24 cellular contexts compared by ENCODE assay signal in genomic region chr1:59900640-59901039, GRCh38. TPM values are rescaled to one million over a fixed set of nuclear protein-coding genes. Genes with fewer than 3 reads are reported as not detected.
A peak's percentile ranks its signal among the peaks of the same experiment; 100 is the strongest.
DNase-seq lines count a peak whose midpoint lies in the region; ATAC-seq and TF ChIP-seq lines count a peak whose summit lies in the region.
"Had no signal": no experiment of that assay in that cellular context is flagged by ENCODE, and none has a peak within 500 bp of the region (broad histone marks: within the 10 kb centered on the region; RNA-seq: fewer than 3 reads in every experiment).

No MANE protein-coding gene starts in this region.

- H3K18ac ChIP-seq in mesendoderm (ENCODE audit: low read length) = no peak overlapping the region

- H3K4me2 ChIP-seq in mesendoderm (ENCODE audit: low read length) = no peak overlapping the region

- no peak overlapping the region for H4K8ac ChIP-seq in mesendoderm (ENCODE audit: low read depth, low read length)

- no peak overlapping the region for H3K27ac Mint-ChIP-seq in endothelial cell (ENCODE audit: unreplicated experiment)
- H3K27ac Mint-ChIP-seq: activated CD4-positive, alpha-beta memory T cell treated with anti-CD3 and anti-CD28 coated beads, Interleukin-2, amount 10 ng/mL, durations not matched to agents 7 days and 5 days; activated naive CD4-positive, alpha-beta T cell treated with anti-CD3 and anti-CD28 coated beads for 36 hours; effector memory CD8-positive, alpha-beta T cell; nephron; stimulated activated naive CD8-positive, alpha-beta T cell treated with anti-CD3 and anti-CD28 coated beads, Interleukin-15, amount 100 ng/mL, for 72 hours; T-helper 1 cell treated with Interleukin-12 subunit alpha and Interleukin-12 subunit beta and Interleukin-4 antibody, amounts not matched to agents 30 μg/mL and 1 μg/mL, for 36 hours had no signal

- H3K4me1 ChIP-seq in NT2/D1 (ENCODE audit: insufficient read depth, insufficient read length) = no peaks in the 10 kb centered on the region
- no peaks in the 10 kb centered on the region for H3K4me1 ChIP-seq in mesendoderm (ENCODE audit: control insufficient read depth, low read depth, low read length)
- peaks cover 49% of the 10 kb centered on the region for H3K4me1 ChIP-seq in left ventricle myocardium inferior

- H2BK15ac ChIP-seq in mesendoderm (replicated peaks; ENCODE audit: low read depth) = no peak overlapping the region

- TF ChIP-seq CTCF in endothelial cell (IDR thresholded peaks at IDR 0.05; ENCODE audit: unreplicated experiment) (peak; percentile 18), left ventricle myocardium inferior (IDR thresholded peaks at IDR 0.05; ENCODE audit: borderline replicate concordance) (no peak)

- DNase-seq in H7 (peak; percentile 34), NT2/D1 (ENCODE audit: low read depth, low spot score) (peak; percentile 18), endothelial cell (ENCODE audit: low spot score) (no peak), mesendoderm (peak; percentile 43), left ventricle myocardium inferior (no peak)
- DNase-seq: activated CD4-positive, alpha-beta memory T cell treated with anti-CD3 and anti-CD28 coated beads, Interleukin-2, amount 10 ng/mL, durations not matched to agents 7 days and 5 days; activated naive CD4-positive, alpha-beta T cell treated with anti-CD3 and anti-CD28 coated beads for 36 hours; activated T-cell treated with anti-CD3 and anti-CD28 coated beads, Interleukin-2, amount 50 U/mL, for 1 hour; anterior cingulate cortex; cerebellar nuclear complex; effector memory CD8-positive, alpha-beta T cell; midbrain; NCI-H2081; posterior cingulate gyrus; SHP77; stimulated activated CD4-positive, alpha-beta T cell treated with anti-CD3 and anti-CD28 coated beads, Interleukin-2, amount 100 ng/mL, for 48 hours; stimulated activated naive CD8-positive, alpha-beta T cell treated with anti-CD3 and anti-CD28 coated beads, Interleukin-15, amount 100 ng/mL, for 72 hours; trophoblast cell had no signal

- no peak overlapping the region for H2BK120ac ChIP-seq in mesendoderm (ENCODE audit: low read depth, low read length)

- H2AK5ac ChIP-seq in mesendoderm (ENCODE audit: low read length) = no peak overlapping the region

- no peak overlapping the region for H3K9ac ChIP-seq in NT2/D1 (ENCODE audit: insufficient read length, low read depth)
- H3K9ac ChIP-seq in mesendoderm (ENCODE audit: low read length) = no peak overlapping the region

- ATAC-seq in GM18519 (IDR thresholded peaks at IDR 0.05; ENCODE audit: low FRiP score, unreplicated experiment) = no peak
- ATAC-seq in HG03108 (IDR thresholded peaks at IDR 0.05; ENCODE audit: unreplicated experiment) = no peak
- ATAC-seq: effector memory CD8-positive, alpha-beta T cell; stimulated activated naive CD8-positive, alpha-beta T cell treated with anti-CD3 and anti-CD28 coated beads, Interleukin-15, amount 100 ng/mL, for 72 hours had no signal

- no peaks in the 10 kb centered on the region for H3K79me2 ChIP-seq in mesendoderm (ENCODE audit: control insufficient read depth, insufficient read depth, low read length)

- H3K36me3 ChIP-seq in H7 (replicated peaks; ENCODE audit: control insufficient read depth, insufficient read depth, low read length) = no peaks in the 10 kb centered on the region
- H3K36me3 ChIP-seq in NT2/D1 (ENCODE audit: insufficient read depth, insufficient read length, low read length) = no peaks in the 10 kb centered on the region
- no peaks in the 10 kb centered on the region for H3K36me3 ChIP-seq in mesendoderm (ENCODE audit: control insufficient read depth, insufficient read depth, low read length)
- peaks cover 12% of the 10 kb centered on the region for H3K36me3 ChIP-seq in left ventricle myocardium inferior

- H3K4me1 Mint-ChIP-seq in endothelial cell (ENCODE audit: unreplicated experiment) = peaks cover 6% of the 10 kb centered on the region

- H3K4me3 Mint-ChIP-seq in endothelial cell (ENCODE audit: unreplicated experiment) = peak overlapping the region; percentile 19
- H3K4me3 Mint-ChIP-seq: activated CD4-positive, alpha-beta memory T cell treated with anti-CD3 and anti-CD28 coated beads, Interleukin-2, amount 10 ng/mL, durations not matched to agents 7 days and 5 days; activated naive CD4-positive, alpha-beta T cell treated with anti-CD3 and anti-CD28 coated beads for 36 hours; effector memory CD8-positive, alpha-beta T cell; nephron; stimulated activated naive CD8-positive, alpha-beta T cell treated with anti-CD3 and anti-CD28 coated beads, Interleukin-15, amount 100 ng/mL, for 72 hours; T-helper 1 cell treated with Interleukin-12 subunit alpha and Interleukin-12 subunit beta and Interleukin-4 antibody, amounts not matched to agents 30 μg/mL and 1 μg/mL, for 36 hours had no signal

- no peaks in the 10 kb centered on the region for H3K9me3 ChIP-seq in NT2/D1 (ENCODE audit: insufficient read depth, low read length)
- H3K9me3 ChIP-seq in left ventricle myocardium inferior (replicated peaks) = no peaks in the 10 kb centered on the region

- intact Hi-C loops in left ventricle myocardium inferior (cut with micrococcal nuclease) = no loop called here

- no peaks in the 10 kb centered on the region for H3K27me3 ChIP-seq in H7 (ENCODE audit: control insufficient read depth, insufficient read depth, low read length)
- no peaks in the 10 kb centered on the region for H3K27me3 ChIP-seq in NT2/D1 (ENCODE audit: insufficient read depth, insufficient read length)
- no peaks in the 10 kb centered on the region for H3K27me3 ChIP-seq in mesendoderm (ENCODE audit: insufficient read depth, low read length, poor library complexity)
- no peaks in the 10 kb centered on the region for H3K27me3 ChIP-seq in left ventricle myocardium inferior (ENCODE audit: low read depth)

- no peaks in the 10 kb centered on the region for H3K9me3 Mint-ChIP-seq in endothelial cell (ENCODE audit: unreplicated experiment)
- H3K9me3 Mint-ChIP-seq: activated CD4-positive, alpha-beta memory T cell treated with anti-CD3 and anti-CD28 coated beads, Interleukin-2, amount 10 ng/mL, durations not matched to agents 7 days and 5 days; activated naive CD4-positive, alpha-beta T cell treated with anti-CD3 and anti-CD28 coated beads for 36 hours; effector memory CD8-positive, alpha-beta T cell; nephron; stimulated activated naive CD8-positive, alpha-beta T cell treated with anti-CD3 and anti-CD28 coated beads, Interleukin-15, amount 100 ng/mL, for 72 hours; T-helper 1 cell treated with Interleukin-12 subunit alpha and Interleukin-12 subunit beta and Interleukin-4 antibody, amounts not matched to agents 30 μg/mL and 1 μg/mL, for 36 hours had no signal

- no peak overlapping the region for H4K5ac ChIP-seq in mesendoderm (ENCODE audit: low read length)

- no peak overlapping the region for H3K23ac ChIP-seq in mesendoderm (ENCODE audit: low read length)

- H3K36me3 Mint-ChIP-seq in endothelial cell (ENCODE audit: low read depth, unreplicated experiment) = no peaks in the 10 kb centered on the region

- H3K56ac ChIP-seq in mesendoderm (ENCODE audit: low read length) = no peak overlapping the region

- no peak overlapping the region for H3K4me3 ChIP-seq in H7 (ENCODE audit: insufficient read depth, low read depth, low read length)
- no peak overlapping the region for H3K4me3 ChIP-seq in NT2/D1 (ENCODE audit: insufficient read length, low read depth)
- no peak overlapping the region for H3K4me3 ChIP-seq in mesendoderm (ENCODE audit: low read length)
- H3K4me3 ChIP-seq in left ventricle myocardium inferior = no peak overlapping the region
- H3K4me3 ChIP-seq: skin epidermis had no signal

- no peaks in the 10 kb centered on the region for H3K79me1 ChIP-seq in mesendoderm (ENCODE audit: low read length)

- H3K4ac ChIP-seq in mesendoderm (ENCODE audit: low read depth, low read length) = no peak overlapping the region

- H3K27ac ChIP-seq in mesendoderm (ENCODE audit: low read depth, low read length) (no peak overlapping the region), left ventricle myocardium inferior (replicated peaks) (no peak overlapping the region)
- H3K27ac ChIP-seq: skin epidermis, VCaP had no signal

- no CpG with 5 or more reads among the region's 2 CpGs for WGBS in mesendoderm (ENCODE audit: extremely low coverage, insufficient coverage, low lambda C conversion rate)

- no peak overlapping the region for H2BK5ac ChIP-seq in mesendoderm (ENCODE audit: low read length)

- peaks cover 3% of the 10 kb centered on the region for H3K27me3 Mint-ChIP-seq in endothelial cell (ENCODE audit: unreplicated experiment)
- H3K27me3 Mint-ChIP-seq: activated CD4-positive, alpha-beta memory T cell treated with anti-CD3 and anti-CD28 coated beads, Interleukin-2, amount 10 ng/mL, durations not matched to agents 7 days and 5 days; stimulated activated naive CD8-positive, alpha-beta T cell treated with anti-CD3 and anti-CD28 coated beads, Interleukin-15, amount 100 ng/mL, for 72 hours had no signal

RNA-seq across cellular contexts. Expression of gene CYP2J2, which starts 25.9 kb away (rescaled TPM):
- 0.26 and 0.52 TPM in 2 replicates for total RNA-seq in H7 (2014; rRNA removed; shearing (Covaris generic))
- total RNA-seq in endothelial cell (ENCODE audit: unreplicated experiment) = 0.64 TPM
- 1.3 TPM for polyA plus RNA-seq in mesendoderm (2013, experiment 1 of 2)
- 1.3 TPM for polyA plus RNA-seq in mesendoderm (2013, experiment 2 of 2)
- total RNA-seq in left ventricle myocardium inferior = 91.7 TPM

Comparison
In these comparisons a context has a peak if more than half of its experiments do, and no peak if none do; other contexts are left out.
1. DNase-seq: peak in H7 (single experiment), NT2/D1 (single experiment) and mesendoderm (single experiment); none in endothelial cell (single experiment) and left ventricle myocardium inferior (single experiment).
2. RNA of gene CYP2J2, which starts 25.9 kb away (total RNA-seq): 91.7 TPM in left ventricle myocardium inferior (single experiment); 0.64 TPM in endothelial cell (single experiment) and 0.26 to 0.52 TPM in H7; every median in the first group is over 10 times any median in the second.